Comparison of ENCODE assay signal across 11 cellular contexts in genomic region chr18:70373062-70373519, GRCh38.
DNase-seq lines count a peak whose midpoint lies in the region; ATAC-seq and TF ChIP-seq lines count a peak whose summit lies in the region.
"Had no signal": no experiment of that assay in that cellular context is flagged by ENCODE, and none has a peak within 500 bp of the region (broad histone marks: within the 10 kb centered on the region; RNA-seq: fewer than 3 reads in every experiment).

No MANE protein-coding gene starts in this region.

- H3K4me3 ChIP-seq in HEK293 (ENCODE audit: low read depth, low read length) (no peak overlapping the region), SJSA1 (no peak overlapping the region), fibroblast of lung (replicated peaks in 1 of 4; ENCODE audit: control extremely low read depth in 1 of 4, insufficient read depth in 1 of 4, low read depth in 3 of 4, low read length in 4 of 4) (no peak overlapping the region), smooth muscle cell (no peak overlapping the region)
- H3K4me3 ChIP-seq: transverse colon had no signal

- no peak overlapping the region for H3K9ac ChIP-seq in fibroblast of lung (ENCODE audit: insufficient read depth, low read length)
- H3K9ac ChIP-seq in smooth muscle cell (ENCODE audit: low read depth): no peak overlapping the region

- H2AFZ ChIP-seq in fibroblast of lung (ENCODE audit: low read length) (peak overlapping the region; percentile 43), smooth muscle cell (ENCODE audit: low read depth) (peak overlapping the region; percentile 26)

- ATAC-seq in HG03432 (IDR thresholded peaks at IDR 0.05; ENCODE audit: unreplicated experiment) (no peak), GM19035 (IDR thresholded peaks at IDR 0.05; ENCODE audit: unreplicated experiment) (no peak), HG02588 (IDR thresholded peaks at IDR 0.05; ENCODE audit: unreplicated experiment) (no peak)

- H3K79me2 ChIP-seq in fibroblast of lung (ENCODE audit: control insufficient read depth, insufficient read depth, low read length) (no peaks in the 10 kb centered on the region), smooth muscle cell (ENCODE audit: low read depth) (no peaks in the 10 kb centered on the region)

- H3F3A ChIP-seq in smooth muscle cell (ENCODE audit: low read depth): peaks cover 18% of the 10 kb centered on the region

- no peak overlapping the region for H3K27ac ChIP-seq in HEK293 (ENCODE audit: extremely low read depth, low read depth, low read length)
- H3K27ac ChIP-seq in SJSA1: peak overlapping the region; percentile 28
- H3K27ac ChIP-seq in fibroblast of lung (ENCODE audit: insufficient read depth, low read length): peak overlapping the region; percentile 76
- peak overlapping the region; percentile 86 for H3K27ac ChIP-seq in smooth muscle cell (ENCODE audit: low read depth)
- H3K27ac ChIP-seq: neutrophil, transverse colon had no signal

- POLR2A ChIA-PET in HEK293 (lab: Yijun Ruan, JAX): interaction anchor here (1.1 kb wide), 1 partner anchor 11 kb away, joined by 5 read pairs; no protein-coding TSS in a partner anchor

- H3K27me3 ChIP-seq in SJSA1 (replicated peaks) (no peaks in the 10 kb centered on the region), fibroblast of lung (ENCODE audit: control insufficient read depth, insufficient read depth, low read length) (no peaks in the 10 kb centered on the region), smooth muscle cell (ENCODE audit: low read depth) (no peaks in the 10 kb centered on the region)
- H3K27me3 ChIP-seq: neutrophil, transverse colon had no signal

- CTCF ChIA-PET in HEK293 (lab: Yijun Ruan, JAX): interaction anchor here (1.1 to 1.9 kb wide), 4 partner anchors 8 to 174 kb away, joined by 3 to 7 read pairs (median 4); no protein-coding TSS in a partner anchor

- peak in 1 of 2 experiments; percentile 43 for DNase-seq in SJSA1 (ENCODE audit: low read depth in 1 of 2, low spot score in 2 of 2)
- DNase-seq in fibroblast of lung (ENCODE audit: low read depth in 2 of 2): peak; percentile 92 to 95
- no peak for DNase-seq in smooth muscle cell (lab: John Stamatoyannopoulos, UW; ENCODE audit: unreplicated experiment)
- no peak for DNase-seq in CD1c-positive myeloid dendritic cell (ENCODE audit: extremely low spot score)
- DNase-seq: NCI-H1417 treated with DMSO at 0.1 percent for 48 hours, transverse colon had no signal

- WGBS in smooth muscle cell (ENCODE audit: low lambda C conversion rate): 17% methylated on average over 4 of the region's 4 CpGs

- no peaks in the 10 kb centered on the region for H3K9me3 ChIP-seq in HEK293 (ENCODE audit: control insufficient read depth, insufficient read depth, low read depth, low read length)
- H3K9me3 ChIP-seq in SJSA1 (replicated peaks): no peaks in the 10 kb centered on the region
- H3K9me3 ChIP-seq in fibroblast of lung (ENCODE audit: control insufficient read depth, insufficient read depth, low read depth, low read length): no peaks in the 10 kb centered on the region
- no peaks in the 10 kb centered on the region for H3K9me3 ChIP-seq in smooth muscle cell (replicated peaks; ENCODE audit: low read depth)
- H3K9me3 ChIP-seq: neutrophil, transverse colon had no signal

- H3K36me3 ChIP-seq in HEK293 (ENCODE audit: control insufficient read depth in 2 of 2, insufficient read depth in 1 of 2, low read length in 2 of 2) (no peaks in the 10 kb centered on the region), SJSA1 (no peaks in the 10 kb centered on the region), fibroblast of lung (ENCODE audit: control insufficient read depth, insufficient read depth, low read length) (no peaks in the 10 kb centered on the region), smooth muscle cell (ENCODE audit: low read depth) (no peaks in the 10 kb centered on the region)
- H3K36me3 ChIP-seq: neutrophil, transverse colon had no signal

- H3K4me1 ChIP-seq in HEK293 (ENCODE audit: control insufficient read depth, insufficient read depth, low read length): peaks cover 7% of the 10 kb centered on the region
- H3K4me1 ChIP-seq in SJSA1 (replicated peaks): peaks cover 25% of the 10 kb centered on the region
- H3K4me1 ChIP-seq in fibroblast of lung (ENCODE audit: control insufficient read depth, extremely low read depth, insufficient read depth, low read length): peaks cover 25% of the 10 kb centered on the region
- peaks cover 13% of the 10 kb centered on the region for H3K4me1 ChIP-seq in smooth muscle cell (ENCODE audit: low read depth)

- no peaks in the 10 kb centered on the region for H4K20me1 ChIP-seq in fibroblast of lung (ENCODE audit: control insufficient read depth, extremely low read depth, insufficient read depth, low read length)
- H4K20me1 ChIP-seq in smooth muscle cell (ENCODE audit: low read depth): no peaks in the 10 kb centered on the region

- TF ChIP-seq CTCF in HEK293 (tag by site-specific recombination; IDR thresholded peaks at IDR 0.05) (no peak), fibroblast of lung (conservative IDR thresholded peaks at IDR 0.05 in 1 of 2, IDR thresholded peaks at IDR 0.05 in 1 of 2; ENCODE audit: low read depth in 1 of 2, low read length in 2 of 2) (no peak), smooth muscle cell (IDR thresholded peaks at IDR 0.05; ENCODE audit: borderline replicate concordance, insufficient read depth, poor library complexity, severe bottlenecking) (no peak)

- H3K4me2 ChIP-seq in fibroblast of lung (ENCODE audit: extremely low read depth, insufficient read depth, low read length) (peak overlapping the region; percentile 73), smooth muscle cell (peak overlapping the region; percentile 71)

TF ChIP-seq in HEK293, 187 proteins besides CTCF, POLR2A, EP300 and RAD21:
- peak; percentile 96 for TF ChIP-seq ZNF266 (tag by site-specific recombination; IDR thresholded peaks at IDR 0.05; ENCODE audit: low read depth)
- TF ChIP-seq, protein P1, sequence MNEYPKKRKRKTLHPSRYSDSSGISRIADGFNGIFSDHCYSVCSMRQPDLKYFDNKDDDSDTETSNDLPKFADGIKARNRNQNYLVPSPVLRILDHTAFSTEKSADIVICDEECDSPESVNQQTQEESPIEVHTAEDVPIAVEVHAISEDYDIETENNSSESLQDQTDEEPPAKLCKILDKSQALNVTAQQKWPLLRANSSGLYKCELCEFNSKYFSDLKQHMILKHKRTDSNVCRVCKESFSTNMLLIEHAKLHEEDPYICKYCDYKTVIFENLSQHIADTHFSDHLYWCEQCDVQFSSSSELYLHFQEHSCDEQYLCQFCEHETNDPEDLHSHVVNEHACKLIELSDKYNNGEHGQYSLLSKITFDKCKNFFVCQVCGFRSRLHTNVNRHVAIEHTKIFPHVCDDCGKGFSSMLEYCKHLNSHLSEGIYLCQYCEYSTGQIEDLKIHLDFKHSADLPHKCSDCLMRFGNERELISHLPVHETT (tag by site-specific recombination; IDR thresholded peaks at IDR 0.05): no peak
- no peak for TF ChIP-seq ZNF157 (tag by site-specific recombination; IDR thresholded peaks at IDR 0.05)
- no peak for TF ChIP-seq BCL6B (tag by site-specific recombination; IDR thresholded peaks at IDR 0.05)
- TF ChIP-seq SP7 (tag by site-specific recombination; IDR thresholded peaks at IDR 0.05): 0 out of 2 replicates have a peak, but pooled peaks have one; percentile 30
- TF ChIP-seq, protein P2, sequence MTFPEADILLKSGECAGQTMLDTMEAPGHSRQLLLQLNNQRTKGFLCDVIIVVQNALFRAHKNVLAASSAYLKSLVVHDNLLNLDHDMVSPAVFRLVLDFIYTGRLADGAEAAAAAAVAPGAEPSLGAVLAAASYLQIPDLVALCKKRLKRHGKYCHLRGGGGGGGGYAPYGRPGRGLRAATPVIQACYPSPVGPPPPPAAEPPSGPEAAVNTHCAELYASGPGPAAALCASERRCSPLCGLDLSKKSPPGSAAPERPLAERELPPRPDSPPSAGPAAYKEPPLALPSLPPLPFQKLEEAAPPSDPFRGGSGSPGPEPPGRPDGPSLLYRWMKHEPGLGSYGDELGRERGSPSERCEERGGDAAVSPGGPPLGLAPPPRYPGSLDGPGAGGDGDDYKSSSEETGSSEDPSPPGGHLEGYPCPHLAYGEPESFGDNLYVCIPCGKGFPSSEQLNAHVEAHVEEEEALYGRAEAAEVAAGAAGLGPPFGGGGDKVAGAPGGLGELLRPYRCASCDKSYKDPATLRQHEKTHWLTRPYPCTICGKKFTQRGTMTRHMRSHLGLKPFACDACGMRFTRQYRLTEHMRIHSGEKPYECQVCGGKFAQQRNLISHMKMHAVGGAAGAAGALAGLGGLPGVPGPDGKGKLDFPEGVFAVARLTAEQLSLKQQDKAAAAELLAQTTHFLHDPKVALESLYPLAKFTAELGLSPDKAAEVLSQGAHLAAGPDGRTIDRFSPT (tag by site-specific recombination; IDR thresholded peaks at IDR 0.05): peak; percentile 54; the same call in 1 of the 2 replicates
- TF ChIP-seq ZNF132 (tag by site-specific recombination; IDR thresholded peaks at IDR 0.05; ENCODE audit: borderline replicate concordance): no peak
- 0 out of 2 replicates have a peak, but pooled peaks have one; percentile 19 for TF ChIP-seq ZNF366 (tag by site-specific recombination; conservative IDR thresholded peaks at IDR 0.05)
TF ChIP-seq in HEK293: peak in this region for 4.

Comparison
In these comparisons a context has a peak if more than half of its experiments do, and no peak if none do; other contexts are left out.
1. DNase-seq: peak in fibroblast of lung (2 of 2); none in smooth muscle cell (single experiment) and CD1c-positive myeloid dendritic cell (single experiment).